In genomic region chr5:56814963-56815656, GRCh38 we compare ENCODE assay signal across 1 cellular context.
A peak's percentile ranks its signal among the peaks of the same experiment; 100 is the strongest.
TF ChIP-seq lines count a peak whose summit lies in the region.

Gene MAP3K1 (plus strand): TSS chr5:56815549. CDS start chr5:56815574, 25 bp downstream.

TF ChIP-seq in HepG2, 621 proteins besides CTCF, POLR2A, EP300 and RAD21 (continued from another document and continues in another):
- TF ChIP-seq ZNF609 (CRISPR knock-in tag; IDR thresholded peaks at IDR 0.05; ENCODE audit: borderline replicate concordance) (no peak), MXD1 (CRISPR knock-in tag; IDR thresholded peaks at IDR 0.05) (no peak), KAT2B (IDR thresholded peaks at IDR 0.05; ENCODE audit: borderline replicate concordance, low read depth, low read length) (no peak), KMT2A (CRISPR knock-in tag; IDR thresholded peaks at IDR 0.05) (peak; percentile 73), KAT8 (CRISPR knock-in tag; IDR thresholded peaks at IDR 0.05) (peak; percentile 56; the same call in 1 of the 2 replicates), DRAP1 (CRISPR knock-in tag; IDR thresholded peaks at IDR 0.05) (peak; percentile 28; the same call in 1 of the 2 replicates), MXD3 (CRISPR knock-in tag; IDR thresholded peaks at IDR 0.05) (no peak), ZKSCAN1 (IDR thresholded peaks at IDR 0.05; ENCODE audit: low read length) (no peak), RCOR2 (CRISPR knock-in tag; IDR thresholded peaks at IDR 0.05) (no peak; the same call in 1 of the 2 replicates), RNF2 (conservative IDR thresholded peaks at IDR 0.05; ENCODE audit: low read depth) (no peak), MNT (IDR thresholded peaks at IDR 0.05) (no peak), U2AF2 (IDR thresholded peaks at IDR 0.05; ENCODE audit: low read depth, low read length) (0 out of 2 replicates have a peak, but pooled peaks have one; percentile 38), SP4 (CRISPR knock-in tag; IDR thresholded peaks at IDR 0.05) (peak; percentile 45), ZNF225 (CRISPR knock-in tag; IDR thresholded peaks at IDR 0.05) (no peak), ZSCAN21 (CRISPR knock-in tag; IDR thresholded peaks at IDR 0.05; ENCODE audit: borderline replicate concordance) (peak; percentile 47; the same call in 1 of the 2 replicates), FOSL1 (CRISPR knock-in tag; IDR thresholded peaks at IDR 0.05; ENCODE audit: borderline replicate concordance) (no peak), BRD4 (CRISPR knock-in tag; IDR thresholded peaks at IDR 0.05) (0 out of 2 replicates have a peak, but pooled peaks have one; percentile 40), MTA1 (CRISPR knock-in tag; IDR thresholded peaks at IDR 0.05; ENCODE audit: borderline replicate concordance) (no peak), ZNF615 (CRISPR knock-in tag; IDR thresholded peaks at IDR 0.05; ENCODE audit: borderline replicate concordance) (no peak), TSC22D2 (CRISPR knock-in tag; IDR thresholded peaks at IDR 0.05; ENCODE audit: borderline replicate concordance) (no peak), ZGPAT (CRISPR knock-in tag; IDR thresholded peaks at IDR 0.05) (no peak), UBTF (CRISPR knock-in tag; IDR thresholded peaks at IDR 0.05) (peak; percentile 62; the same call in 1 of the 2 replicates), NR2F1 (CRISPR knock-in tag; IDR thresholded peaks at IDR 0.05) (no peak), FOXJ3 (CRISPR knock-in tag; IDR thresholded peaks at IDR 0.05; ENCODE audit: borderline replicate concordance) (no peak), SAP130 (CRISPR knock-in tag; IDR thresholded peaks at IDR 0.05; ENCODE audit: low read depth) (peak; percentile 76), ZFX (CRISPR knock-in tag; IDR thresholded peaks at IDR 0.05; ENCODE audit: low read depth) (peak; percentile 75), ZBTB39 (CRISPR knock-in tag; IDR thresholded peaks at IDR 0.05) (0 out of 2 replicates have a peak, but pooled peaks have one; percentile 25), ZNF589 (CRISPR knock-in tag; conservative IDR thresholded peaks at IDR 0.05) (no peak), ZZZ3 (CRISPR knock-in tag; IDR thresholded peaks at IDR 0.05; ENCODE audit: borderline replicate concordance) (no peak), SYNCRIP (IDR thresholded peaks at IDR 0.05; ENCODE audit: insufficient read depth, low read depth, low read length) (no peak), HDAC2 (CRISPR knock-in tag; IDR thresholded peaks at IDR 0.05) (peak; percentile 59; the same call in 1 of the 2 replicates), ZNF768 (CRISPR knock-in tag; IDR thresholded peaks at IDR 0.05) (peak; percentile 41), THAP8 (CRISPR knock-in tag; IDR thresholded peaks at IDR 0.05; ENCODE audit: borderline replicate concordance) (no peak), POGZ (CRISPR knock-in tag; IDR thresholded peaks at IDR 0.05) (no peak), LBX2 (CRISPR knock-in tag; IDR thresholded peaks at IDR 0.05; ENCODE audit: borderline replicate concordance) (no peak), ZMYM3 (CRISPR knock-in tag; IDR thresholded peaks at IDR 0.05) (no peak; the same call in 1 of the 2 replicates), MIER3 (CRISPR knock-in tag; IDR thresholded peaks at IDR 0.05; ENCODE audit: borderline replicate concordance) (no peak), SRSF1 (optimal IDR thresholded peaks at IDR 0.05; ENCODE audit: low read depth, low read length) (no peak), ZNF230 (CRISPR knock-in tag; IDR thresholded peaks at IDR 0.05) (no peak), SP5 (CRISPR knock-in tag; IDR thresholded peaks at IDR 0.05; ENCODE audit: borderline replicate concordance, low read depth) (peak; percentile 40; the same call in 1 of the 2 replicates), GLMP (CRISPR knock-in tag; IDR thresholded peaks at IDR 0.05; ENCODE audit: borderline replicate concordance) (no peak), FOXO4 (CRISPR knock-in tag; conservative IDR thresholded peaks at IDR 0.05) (no peak), SALL1 (CRISPR knock-in tag; IDR thresholded peaks at IDR 0.05) (peak; percentile 43), ELF1 (CRISPR knock-in tag; IDR thresholded peaks at IDR 0.05) (no peak), REL (CRISPR knock-in tag; conservative IDR thresholded peaks at IDR 0.05) (no peak)
